ENCODE assay signal across 31 cellular contexts in the genomic region with DNA sequence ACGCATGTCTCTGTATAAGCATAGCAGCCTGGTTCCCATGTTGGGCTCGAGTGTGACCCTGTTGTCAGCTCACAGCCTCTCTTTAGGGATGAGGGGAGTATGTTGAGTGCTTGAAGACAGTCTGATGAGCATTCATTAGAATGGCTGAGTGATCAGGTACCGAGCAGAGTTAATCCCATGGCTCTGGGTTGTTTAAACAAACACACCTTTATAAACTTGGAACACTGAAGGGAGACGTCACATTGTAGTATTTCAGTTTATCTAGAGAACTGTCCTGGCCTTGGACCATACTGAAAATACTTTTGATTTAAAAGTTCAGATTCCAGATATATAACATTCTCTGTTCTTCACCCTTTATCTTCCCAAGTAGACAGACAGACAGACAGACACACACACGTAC.
"Had no signal": no experiment of that assay in that cellular context is flagged by ENCODE, and none has a peak within 500 bp of the region (broad histone marks: within the 10 kb centered on the region; RNA-seq: fewer than 3 reads in every experiment).

No MANE protein-coding gene starts in this region.

- ATAC-seq: activated CD4-positive, CD25-positive, alpha-beta regulatory T cell treated with anti-CD3 and anti-CD28 coated beads, Interleukin-2, amount 50 U/mL, for 24 hours; heart left ventricle; left lung; right cardiac atrium; stimulated activated naive CD8-positive, alpha-beta T cell treated with anti-CD3 and anti-CD28 coated beads, Interleukin-15, Interleukin-2, amounts not matched to agents 100 U/mL and 50 U/mL, for 24 hours; upper lobe of right lung had no signal

- H3K36me3 Mint-ChIP-seq: activated naive CD8-positive, alpha-beta T cell treated with anti-CD3 and anti-CD28 coated beads for 36 hours; brain; naive B cell had no signal

- H3K27me3 ChIP-seq: ascending aorta, cardiac muscle cell, dorsolateral prefrontal cortex, heart left ventricle, left lung, spleen, upper lobe of right lung had no signal

- H3K9me3 Mint-ChIP-seq: activated naive CD4-positive, alpha-beta T cell treated with anti-CD3 and anti-CD28 coated beads for 36 hours; activated naive CD8-positive, alpha-beta T cell treated with anti-CD3 and anti-CD28 coated beads for 36 hours; brain; T-helper 1 cell treated with Interleukin-12 subunit alpha and Interleukin-12 subunit beta and Interleukin-4 antibody, amounts not matched to agents 30 μg/mL and 1 μg/mL, for 36 hours had no signal

- H2AFZ ChIP-seq: parathyroid adenoma had no signal

- H3K27ac ChIP-seq: ascending aorta, cardiac muscle cell, coronary artery, dorsolateral prefrontal cortex, heart left ventricle, left lung, parathyroid adenoma, spleen, thoracic aorta, upper lobe of right lung, VCaP had no signal

- H3K4me1 Mint-ChIP-seq: activated naive CD8-positive, alpha-beta T cell treated with anti-CD3 and anti-CD28 coated beads for 36 hours; naive B cell had no signal

- H3K4me3 Mint-ChIP-seq: activated naive CD4-positive, alpha-beta T cell treated with anti-CD3 and anti-CD28 coated beads for 36 hours; activated naive CD8-positive, alpha-beta T cell treated with anti-CD3 and anti-CD28 coated beads for 36 hours; brain; naive B cell; T-helper 1 cell treated with Interleukin-12 subunit alpha and Interleukin-12 subunit beta and Interleukin-4 antibody, amounts not matched to agents 30 μg/mL and 1 μg/mL, for 36 hours had no signal

- H3K9ac ChIP-seq: parathyroid adenoma had no signal

- H3K36me3 ChIP-seq: ascending aorta, cardiac muscle cell, heart left ventricle, left lung, spleen, thoracic aorta, upper lobe of right lung had no signal

- H3K27ac Mint-ChIP-seq: activated naive CD4-positive, alpha-beta T cell treated with anti-CD3 and anti-CD28 coated beads for 36 hours; activated naive CD8-positive, alpha-beta T cell treated with anti-CD3 and anti-CD28 coated beads for 36 hours; naive B cell; T-helper 1 cell treated with Interleukin-12 subunit alpha and Interleukin-12 subunit beta and Interleukin-4 antibody, amounts not matched to agents 30 μg/mL and 1 μg/mL, for 36 hours had no signal

- FAIRE-seq: TTC549 had no signal

- H3K27me3 Mint-ChIP-seq: brain had no signal

- DNase-seq: activated CD4-positive, alpha-beta T cell treated with anti-CD3 and anti-CD28 coated beads for 48 hours; activated CD4-positive, alpha-beta T cell treated with anti-CD3 and anti-CD28 coated beads, Interleukin-2, amount 50 U/mL, for 48 hours; activated CD8-positive, alpha-beta memory T cell treated with anti-CD3 and anti-CD28 coated beads for 24 hours; activated effector memory CD4-positive, alpha-beta T cell treated with Interleukin-2 at 50 U/mL for 16 hours; activated naive CD4-positive, alpha-beta T cell treated with anti-CD3 and anti-CD28 coated beads for 36 hours; activated naive CD8-positive, alpha-beta T cell treated with anti-CD3 and anti-CD28 coated beads for 36 hours; cerebellar nuclear complex; dorsolateral prefrontal cortex; effector memory CD4-positive, alpha-beta T cell; erythroblast; heart left ventricle; left lung; naive B cell; right cardiac atrium; spleen; stimulated activated CD4-positive, alpha-beta T cell treated with anti-CD3 and anti-CD28 coated beads, Interleukin-4, amount 100 ng/mL, for 1 hour; stimulated activated naive CD8-positive, alpha-beta T cell treated with anti-CD3 and anti-CD28 coated beads, Interleukin-15, Interleukin-2, amounts not matched to agents 100 U/mL and 50 U/mL, for 24 hours; SW 1271; T-helper 9 cell; upper lobe of right lung had no signal

- H3K4me3 ChIP-seq: ascending aorta, cardiac muscle cell, coronary artery, dorsolateral prefrontal cortex, heart left ventricle, left lung, lung, spleen, thoracic aorta, upper lobe of right lung had no signal

- H3K9me3 ChIP-seq: ascending aorta, heart left ventricle, left lung, spleen, thoracic aorta, upper lobe of right lung had no signal
